ENCODE assay signal across 16 cellular contexts in the genomic region with DNA sequence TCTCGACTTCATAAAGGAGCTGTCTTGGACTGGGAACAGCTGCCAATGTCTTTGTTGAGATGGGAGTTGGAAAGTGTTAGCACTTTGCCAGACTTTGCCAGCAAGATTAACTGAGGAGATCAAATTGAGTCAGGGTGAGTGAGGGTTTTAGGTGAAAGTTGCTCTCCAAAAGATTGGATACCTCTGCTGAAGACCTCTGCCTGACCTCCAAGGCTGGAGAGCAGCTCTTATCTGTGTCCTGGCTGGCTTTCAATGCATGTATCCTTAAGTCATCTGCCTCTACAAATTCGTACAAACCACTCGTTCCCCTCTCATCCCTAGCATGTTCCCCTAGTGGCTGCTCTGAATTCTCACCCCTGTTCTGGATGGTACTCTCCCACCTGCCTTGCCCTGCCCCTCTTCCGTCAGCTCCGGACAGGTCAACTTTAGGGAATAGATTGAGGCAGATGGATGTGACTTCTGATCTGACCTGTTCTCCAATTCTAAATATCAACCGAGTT. TPM values are rescaled to one million over a fixed set of nuclear protein-coding genes. Genes with fewer than 3 reads are reported as not detected.
DNase-seq lines count a peak whose midpoint lies in the region; ATAC-seq, FAIRE-seq and TF ChIP-seq lines count a peak whose summit lies in the region.
"Had no signal": no experiment of that assay in that cellular context is flagged by ENCODE, and none has a peak within 500 bp of the region (broad histone marks: within the 10 kb centered on the region; RNA-seq: fewer than 3 reads in every experiment).

A gene with protein sequence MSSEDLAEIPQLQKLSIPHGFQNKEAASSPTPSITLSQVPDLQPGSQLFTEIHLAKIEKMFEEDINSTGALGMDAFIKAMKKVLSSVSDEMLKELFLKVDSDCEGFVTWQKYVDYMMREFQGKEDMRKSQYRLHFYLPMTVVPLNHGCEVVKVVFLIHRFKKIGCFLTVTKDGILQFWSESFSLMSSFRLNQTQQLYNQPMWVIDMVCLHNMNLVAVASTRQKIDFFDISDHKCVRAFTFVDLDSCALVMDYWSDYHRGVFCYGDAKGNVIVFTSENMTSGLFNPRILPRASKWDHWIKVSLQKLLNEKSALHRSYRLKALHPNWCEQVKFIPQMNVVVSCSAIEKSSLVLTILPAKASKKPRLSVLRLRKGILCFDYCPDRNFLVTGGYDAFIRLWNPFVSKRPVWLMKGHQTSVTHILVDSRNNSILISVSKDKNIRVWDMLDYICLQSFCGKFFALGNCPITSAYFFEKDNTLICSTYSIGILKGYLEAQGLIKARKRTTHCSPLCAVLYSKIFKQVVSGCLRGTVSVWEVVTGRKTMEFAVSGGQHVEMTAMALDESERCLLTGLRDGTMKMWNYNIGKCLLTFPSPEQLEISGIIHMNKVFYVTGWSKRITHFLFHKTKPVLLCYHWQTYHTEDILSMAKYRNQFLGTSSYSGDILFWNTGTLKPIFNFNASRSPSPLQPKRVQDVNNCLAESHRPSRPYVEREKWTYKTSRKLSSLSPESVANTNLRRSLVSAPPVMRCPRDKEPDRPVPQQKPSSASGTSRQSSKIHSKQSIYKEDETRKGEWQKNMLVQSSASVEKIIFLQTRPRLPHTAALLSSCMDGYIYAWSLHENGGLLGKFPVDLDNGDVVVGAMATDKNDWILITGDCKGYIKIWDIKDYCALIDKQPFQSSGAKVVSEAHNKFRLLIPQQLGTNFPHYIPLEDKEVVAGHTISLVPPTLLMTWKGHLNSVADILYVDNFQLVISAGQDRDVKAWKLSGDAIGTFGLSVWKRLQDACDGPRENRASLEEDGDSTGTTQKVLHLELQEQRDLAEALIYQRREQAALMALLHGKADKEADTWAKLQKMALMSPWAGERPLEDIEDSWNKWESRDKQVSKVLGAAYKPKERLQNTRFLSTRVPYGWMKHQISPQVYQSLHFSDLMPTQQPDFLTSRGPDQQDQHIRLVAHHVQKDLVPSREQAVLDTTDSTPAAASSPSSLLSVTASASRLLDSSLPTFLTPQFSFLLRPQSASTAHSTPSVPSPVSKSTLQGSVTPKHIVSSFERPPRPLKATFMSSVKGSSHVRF (plus strand): TSS at position 51 of the 500 bp plus-strand sequence. CDS start 4,870 bp downstream, outside the sequence.

- no peak within 1 kb of the TSS for H2AFZ ChIP-seq in GM23338
- H2AFZ ChIP-seq in K562 (ENCODE audit: low read depth, low read length) = no peak within 1 kb of the TSS

- H3K9ac ChIP-seq in K562 (ENCODE audit: insufficient read depth in 1 of 2, low read depth in 2 of 2, low read length in 2 of 2) = no peak within 1 kb of the TSS

- no peak for TF ChIP-seq POLR2A in K562 (conservative IDR thresholded peaks at IDR 0.05)

- no peak for DNase-seq in activated naive CD4-positive, alpha-beta T cell treated with anti-CD3 and anti-CD28 coated beads for 36 hours
- DNase-seq in activated naive CD4-positive, alpha-beta T cell treated with anti-CD3 and anti-CD28 coated beads, Interleukin-2, amount 50 U/mL, for 16 hours = no peak
- peak; percentile 70 for DNase-seq in GM23338 (ENCODE audit: low spot score)
- peak; percentile 33 to 45 (median 38) for DNase-seq in K562 (ENCODE audit: extremely low read depth in 1 of 4, low spot score in 3 of 4)
- DNase-seq in naive thymus-derived CD4-positive, alpha-beta T cell = no peak
- DNase-seq in NCI-H2081 treated with DMSO at 0.1 percent for 48 hours (lab: John Stamatoyannopoulos, UW) = no peak
- no peak for DNase-seq in GF-D8 (lab: John Stamatoyannopoulos, UW)
- DNase-seq: activated CD4-positive, alpha-beta T cell treated with anti-CD3 and anti-CD28 coated beads for 4 hours; activated T-cell treated with anti-CD3 and anti-CD28 coated beads, Interleukin-2, amount 50 U/mL, for 48 hours; DMS79 treated with DMSO at 0.1 percent for 48 hours; mucosa of descending colon; NCI-H345; tibial artery had no signal

- H3K4me1 Mint-ChIP-seq in activated naive CD4-positive, alpha-beta T cell treated with anti-CD3 and anti-CD28 coated beads for 36 hours (ENCODE audit: low read depth) = peaks cover 10% of the 10 kb centered on the region
- peaks cover 42% of the 10 kb centered on the region for H3K4me1 Mint-ChIP-seq in GM23338
- peaks cover 12 to 33% (median 24%) of the 10 kb centered on the region in 7 donors for H3K4me1 Mint-ChIP-seq in naive thymus-derived CD4-positive, alpha-beta T cell

- H3K4me1 ChIP-seq in GM23338 (ENCODE audit: insufficient read depth) = peaks cover 33% of the 10 kb centered on the region
- peaks cover 0 to 2% of the 10 kb centered on the region in 2 experiments; a peak in 2 of 5 replicates for H3K4me1 ChIP-seq in K562 (replicated peaks in 1 of 2; ENCODE audit: control insufficient read depth in 2 of 2, insufficient read depth in 2 of 2, low read length in 2 of 2)
- no peaks in the 10 kb centered on the region for H3K4me1 ChIP-seq in naive thymus-derived CD4-positive, alpha-beta T cell (ENCODE audit: control insufficient read depth in 2 of 2, insufficient read depth in 2 of 2, low read length in 2 of 2)
- H3K4me1 ChIP-seq: tibial artery had no signal

- no peaks in the 10 kb centered on the region for H4K20me1 ChIP-seq in GM23338 (replicated peaks; ENCODE audit: insufficient read depth)
- H4K20me1 ChIP-seq in K562 (replicated peaks; ENCODE audit: control insufficient read depth, insufficient read depth, low read length) = 0 out of 2 replicates have a peak, but pooled peaks cover 3% of the 10 kb centered on the region

- intact Hi-C loops in activated naive CD4-positive, alpha-beta T cell treated with anti-CD3 and anti-CD28 coated beads for 36 hours (cut with micrococcal nuclease) = no loop called here
- intact Hi-C loops in K562 (cut with micrococcal nuclease) = loop anchor here (10.0 kb wide), 1 partner anchor 54 kb away; no protein-coding TSS in a partner anchor
- intact Hi-C loops in naive thymus-derived CD4-positive, alpha-beta T cell (cut with micrococcal nuclease) = no loop called here

- in situ Hi-C loops in K562 (cut with MboI) = no loop called here

- ATAC-seq in GM23338 (peak; percentile 87), K562 (peak; percentile 82), HG02571 (IDR thresholded peaks at IDR 0.05; ENCODE audit: unreplicated experiment) (no peak)
- no peak for ATAC-seq in naive thymus-derived CD4-positive, alpha-beta T cell
- ATAC-seq: mucosa of descending colon had no signal

- H3K36me3 ChIP-seq in GM23338 (ENCODE audit: insufficient read depth) (no peaks in the 10 kb centered on the region), K562 (ENCODE audit: control insufficient read depth, insufficient read depth, low read length) (peaks cover 22% of the 10 kb centered on the region; the same call in 2 of the 3 replicates)
- H3K36me3 ChIP-seq in naive thymus-derived CD4-positive, alpha-beta T cell (ENCODE audit: control insufficient read depth in 2 of 3, insufficient read depth in 3 of 3, low read length in 3 of 3) = peaks cover 0 to 26% (median 4%) of the 10 kb centered on the region in 3 experiments

- no peaks in the 10 kb centered on the region for H3K27me3 Mint-ChIP-seq in activated naive CD4-positive, alpha-beta T cell treated with anti-CD3 and anti-CD28 coated beads for 36 hours (ENCODE audit: low read depth)
- H3K27me3 Mint-ChIP-seq in GM23338 (ENCODE audit: insufficient read depth, low read depth, poor library complexity) = no peaks in the 10 kb centered on the region
- H3K27me3 Mint-ChIP-seq in naive thymus-derived CD4-positive, alpha-beta T cell = no peaks in the 10 kb centered on the region

- TF ChIP-seq EP300 in K562 (IDR thresholded peaks at IDR 0.05; ENCODE audit: low read length) = no peak

- H3K27me3 ChIP-seq in GM23338 (ENCODE audit: insufficient read depth) (no peaks in the 10 kb centered on the region), K562 (ENCODE audit: control insufficient read depth in 2 of 2, insufficient read depth in 2 of 2, low read length in 2 of 2) (no peaks in the 10 kb centered on the region)
- H3K27me3 ChIP-seq in naive thymus-derived CD4-positive, alpha-beta T cell (ENCODE audit: control insufficient read depth in 2 of 2, insufficient read depth in 2 of 2, low read length in 2 of 2) = no peaks in the 10 kb centered on the region
- H3K27me3 ChIP-seq: tibial artery had no signal

- H3K79me2 ChIP-seq in GM23338 (replicated peaks; ENCODE audit: insufficient read depth) (peaks cover 3% of the 10 kb centered on the region; the same call in 1 of the 2 replicates), K562 (ENCODE audit: control insufficient read depth, insufficient read depth, low read length) (no peaks in the 10 kb centered on the region)

- no peaks in the 10 kb centered on the region for H3K9me2 ChIP-seq in GM23338 (ENCODE audit: insufficient read depth)

- no peaks in the 10 kb centered on the region for H3K9me3 Mint-ChIP-seq in activated naive CD4-positive, alpha-beta T cell treated with anti-CD3 and anti-CD28 coated beads for 36 hours
- no peaks in the 10 kb centered on the region for H3K9me3 Mint-ChIP-seq in GM23338
- H3K9me3 Mint-ChIP-seq in naive thymus-derived CD4-positive, alpha-beta T cell = no peaks in the 10 kb centered on the region

- H3K9me3 ChIP-seq in K562 (replicated peaks; ENCODE audit: control insufficient read depth, insufficient read depth, low read depth, low read length) = no peaks in the 10 kb centered on the region
- no peaks in the 10 kb centered on the region for H3K9me3 ChIP-seq in naive thymus-derived CD4-positive, alpha-beta T cell (ENCODE audit: control insufficient read depth in 2 of 3, low read length in 3 of 3)
- H3K9me3 ChIP-seq: mucosa of descending colon, tibial artery had no signal

- no peak for TF ChIP-seq RAD21 in K562 (CRISPR knock-in tag; conservative IDR thresholded peaks at IDR 0.05 in 1 of 2, IDR thresholded peaks at IDR 0.05 in 1 of 2)

- BruUV-seq in K562 (replicated peaks; lab: Mats Ljungman, UMichigan) = no TSS peak

- CTCF ChIA-PET in activated naive CD4-positive, alpha-beta T cell treated with anti-CD3 and anti-CD28 coated beads for 36 hours (lab: Charles Lee) = no interaction called here
- CTCF ChIA-PET in K562 (lab: Yijun Ruan, JAX; ENCODE audit: low intra/inter-chr PET ratio) = no interaction called here
- CTCF ChIA-PET in naive thymus-derived CD4-positive, alpha-beta T cell (lab: Charles Lee) = no interaction called here

- H3K4me2 ChIP-seq in GM23338 (peak within 1 kb of the TSS; percentile 8), K562 (ENCODE audit: insufficient read depth, low read length) (no peak within 1 kb of the TSS)

- peak within 1 kb of the TSS; percentile 46 for H3K27ac Mint-ChIP-seq in activated naive CD4-positive, alpha-beta T cell treated with anti-CD3 and anti-CD28 coated beads for 36 hours
- H3K27ac Mint-ChIP-seq in GM23338 = peak within 1 kb of the TSS; percentile 52
- H3K27ac Mint-ChIP-seq in naive thymus-derived CD4-positive, alpha-beta T cell = peak within 1 kb of the TSS in 8 of 9 donors; percentile 18 to 84 (median 56)

- 36% methylated on average over 6 of the region's 6 CpGs for WGBS in K562 (ENCODE audit: insufficient coverage, low coverage, missing lambda C conversion rate)

- POLR2A ChIA-PET in K562 (lab: Yijun Ruan, JAX) = interaction anchor here (0.7 to 1.2 kb wide), 3 partner anchors 10 to 37 kb away, joined by 3 to 5 read pairs (median 4); no protein-coding TSS in a partner anchor
- POLR2A ChIA-PET in naive thymus-derived CD4-positive, alpha-beta T cell (lab: Charles Lee) = no interaction called here

- FAIRE-seq in K562 (lab: Jason Lieb, UNC) = peak; percentile 62
- FAIRE-seq: GM12892 had no signal

- TF ChIP-seq CTCF in GM23338 (conservative IDR thresholded peaks at IDR 0.05; ENCODE audit: low read depth in 2 of 2) (peak; percentile 49 to 51), K562 (IDR thresholded peaks at IDR 0.05 in 2 of 3, conservative IDR thresholded peaks at IDR 0.05 in 1 of 3; ENCODE audit: insufficient read depth in 2 of 3, low read depth in 1 of 3, low read length in 3 of 3) (peak; percentile 21 to 34 (median 22); a peak in 3 of 6 replicates)

- no peak within 1 kb of the TSS for H3K4me3 ChIP-seq in GM23338
- H3K4me3 ChIP-seq in K562 = no peak within 1 kb of the TSS
- no peak within 1 kb of the TSS for H3K4me3 ChIP-seq in naive thymus-derived CD4-positive, alpha-beta T cell (ENCODE audit: low read length)
- H3K4me3 ChIP-seq: mucosa of descending colon, tibial artery had no signal

- H3K4me3 Mint-ChIP-seq in activated naive CD4-positive, alpha-beta T cell treated with anti-CD3 and anti-CD28 coated beads for 36 hours = no peak within 1 kb of the TSS
- peak within 1 kb of the TSS; percentile 28; the same call in 2 of the 3 replicates for H3K4me3 Mint-ChIP-seq in GM23338
- H3K4me3 Mint-ChIP-seq in naive thymus-derived CD4-positive, alpha-beta T cell = no peak within 1 kb of the TSS

- H3K36me3 Mint-ChIP-seq in activated naive CD4-positive, alpha-beta T cell treated with anti-CD3 and anti-CD28 coated beads for 36 hours (ENCODE audit: low read depth) = peaks cover 5% of the 10 kb centered on the region
- peaks cover 17% of the 10 kb centered on the region for H3K36me3 Mint-ChIP-seq in GM23338 (ENCODE audit: low read depth)
- H3K36me3 Mint-ChIP-seq in naive thymus-derived CD4-positive, alpha-beta T cell = peaks cover 3 to 22% (median 9%) of the 10 kb centered on the region in 5 donors

- no peaks in the 10 kb centered on the region; the same call in 1 of the 2 replicates for H3F3A ChIP-seq in GM23338 (replicated peaks; ENCODE audit: low read depth)

- no peaks in the 10 kb centered on the region for H3K9me1 ChIP-seq in K562 (ENCODE audit: control insufficient read depth, insufficient read depth, low read length)

- H3K27ac ChIP-seq in GM23338 (ENCODE audit: low read depth) (peak within 1 kb of the TSS; percentile 53), K562 (ENCODE audit: extremely low read depth, low read depth, low read length) (no peak within 1 kb of the TSS)
- no peak within 1 kb of the TSS for H3K27ac ChIP-seq in naive thymus-derived CD4-positive, alpha-beta T cell (ENCODE audit: low read depth, low read length)
- H3K27ac ChIP-seq: tibial artery had no signal

RNA-seq across cellular contexts. Expression of the gene that starts here (rescaled TPM):
- under 1 TPM; 0.45 to 0.57 TPM for total RNA-seq in activated naive CD4-positive, alpha-beta T cell treated with anti-CD3 and anti-CD28 coated beads for 36 hours
- total RNA-seq in GM23338 (2014; rRNA removed; shearing (Covaris generic)) = 0.35 TPM in 1 of 2 replicates, not detected in the other
- not detected in 2 replicates for polyA plus RNA-seq in GM23338 (2016; fragmentation: Nextera tagmentation; extraction: Ambion mirVana)
- 0.67 and 2.2 TPM in 2 replicates for total RNA-seq in K562 (2011; cell fraction: chromatin; rRNA removed; ENCODE audit: low replicate concordance)
- total RNA-seq in K562 (2011; cell fraction: nucleolus; rRNA removed) = 0.13 and 1.5 TPM in 2 replicates
- 1.8 and 1.9 TPM in 2 replicates for total RNA-seq in K562 (2011; cell fraction: nucleoplasm; rRNA removed)
- total RNA-seq in K562 (2014; rRNA removed) = not detected in 2 replicates
- total RNA-seq in K562 (2014; rRNA removed; fragmentation: Illumina TruSeq; extraction: Trizol) = 0.11 TPM in 1 of 2 replicates, not detected in the other
- total RNA-seq in K562 (2015; rRNA removed; fragmentation: Illumina TruSeq; extraction: Trizol) = 0.19 TPM in 1 of 2 replicates, not detected in the other
- not detected in 2 replicates for total RNA-seq in K562 (2021)
- 0.16 and 0.18 TPM in 2 replicates for polyA plus RNA-seq in K562 (2011; rRNA removed)
- 0.01 and 0.09 TPM in 2 replicates for polyA plus RNA-seq in K562 (2011; cell fraction: cytosol; rRNA removed)
- polyA plus RNA-seq in K562 (2011; cell fraction: nucleus; rRNA removed) = 0.74 and 0.76 TPM in 2 replicates
- 0.08 and 0.22 TPM in 2 replicates for polyA plus RNA-seq in K562 (2012)
- polyA plus RNA-seq in K562 (2014; fragmentation: Illumina TruSeq; extraction: Trizol) = 0.03 TPM in 1 of 2 replicates, not detected in the other
- not detected for polyA plus RNA-seq in K562 (2014; fragmentation: Nextera tagmentation; extraction: Ambion mirVana)
- 0.03 TPM in 1 of 2 replicates, not detected in the other for polyA plus RNA-seq in K562 (2014; rRNA removed)
- polyA minus RNA-seq in K562 (2011; rRNA and poly(A)+ RNA removed) = 0.98 TPM in 1 of 2 replicates, not detected in the other
- polyA minus RNA-seq in K562 (2011; cell fraction: cytosol; rRNA and poly(A)+ RNA removed) = not detected in 2 replicates
- 0.22 TPM in 1 of 2 replicates, not detected in the other for polyA minus RNA-seq in K562 (2011; cell fraction: nucleus; rRNA and poly(A)+ RNA removed)
- total RNA-seq in naive thymus-derived CD4-positive, alpha-beta T cell = 1 to 10 TPM in 3 of 5 experiments, under 1 TPM in 2; 0.46 to 2.8 (median 2.0) TPM
- polyA plus RNA-seq in naive thymus-derived CD4-positive, alpha-beta T cell = under 1 TPM in 1 of 2 donors, not detected in 1; 0.12 TPM
- total RNA-seq: kidney epithelial cell had no signal

Comparison
In these comparisons a context has a peak if more than half of its experiments do, and no peak if none do; other contexts are left out.
1. Peak in DNase-seq, ATAC-seq, H3K27ac ChIP-seq and H3K4me2 ChIP-seq in GM23338; RNA of the gene not detected or under 1 TPM.
2. DNase-seq: peak in K562 (4 of 4); none in activated naive CD4-positive, alpha-beta T cell treated with anti-CD3 and anti-CD28 coated beads for 36 hours (single experiment), activated naive CD4-positive, alpha-beta T cell treated with anti-CD3 and anti-CD28 coated beads, Interleukin-2, amount 50 U/mL, for 16 hours (single experiment), naive thymus-derived CD4-positive, alpha-beta T cell (0 of 9), NCI-H2081 treated with DMSO at 0.1 percent for 48 hours (single experiment) and GF-D8 (single experiment).
3. Peak in every context shown above with its lines, with median percentiles within 50 percentile points of each other: H3K27ac Mint-ChIP-seq.